In genomic region chr1:241352401-241352800, GRCh38 we compare ENCODE assay signal across 25 cellular contexts. TPM values are rescaled to one million over a fixed set of nuclear protein-coding genes. Genes with fewer than 3 reads are reported as not detected.
"Had no signal": no experiment of that assay in that cellular context is flagged by ENCODE, and none has a peak within 500 bp of the region (broad histone marks: within the 10 kb centered on the region; RNA-seq: fewer than 3 reads in every experiment).

No MANE protein-coding gene starts in this region.

- DNase-seq: effector memory CD8-positive, alpha-beta T cell; erythroblast; esophagus squamous epithelium; foreskin melanocyte; glutamatergic neuron; heart right ventricle; hippocampal formation; left cardiac atrium; left lung; mammary epithelial cell; naive thymus-derived CD8-positive, alpha-beta T cell; nephron progenitor cell; nucleus accumbens; stimulated activated CD4-positive, alpha-beta T cell treated with anti-CD3 and anti-CD28 coated beads, Interleukin-12 subunit alpha, Interleukin-12 subunit beta, amount 100 ng/mL, for 4 hours; stimulated activated CD4-positive, alpha-beta T cell treated with anti-CD3 and anti-CD28 coated beads, Interleukin-1b, Interleukin-23, amount 100 ng/mL, for 48 hours; stimulated activated CD4-positive, alpha-beta T cell treated with anti-CD3 and anti-CD28 coated beads, Interleukin-4, amount 100 ng/mL, for 1 hour; stimulated activated CD8-positive, alpha-beta memory T cell treated with anti-CD3 and anti-CD28 coated beads, Interleukin-4, amount 100 ng/mL, for 48 hours; stimulated activated naive CD4-positive, alpha-beta T cell; stomach; thyroid gland; trophoblast cell had no signal

- H3K4me1 ChIP-seq: prostate gland, vagina had no signal

- H3K36me3 ChIP-seq: esophagus squamous epithelium, heart right ventricle, left lung, prostate gland, right atrium auricular region, stomach, thyroid gland, vagina had no signal

- H3K27me3 ChIP-seq: right atrium auricular region, thyroid gland, vagina had no signal

- H3K4me3 ChIP-seq: esophagus squamous epithelium, heart right ventricle, left lung, prostate gland, right atrium auricular region, smooth muscle cell, stomach, thyroid gland, vagina had no signal

- H3K27ac ChIP-seq: esophagus squamous epithelium, heart right ventricle, left lung, prostate gland, right atrium auricular region, stomach, thyroid gland, vagina had no signal

- H3K4me2 ChIP-seq: smooth muscle cell had no signal

RNA-seq across cellular contexts. Expression of gene RGS7, which starts 4.6 kb away (rescaled TPM):
- polyA plus RNA-seq: heart right ventricle; mammary epithelial cell; naive thymus-derived CD8-positive, alpha-beta T cell had no signal
